ENCODE assay signal across 15 cellular contexts in genomic region chr3:31859245-31859644, GRCh38.
DNase-seq lines count a peak whose midpoint lies in the region; ATAC-seq and TF ChIP-seq lines count a peak whose summit lies in the region.
"Had no signal": no experiment of that assay in that cellular context is flagged by ENCODE, and none has a peak within 500 bp of the region (broad histone marks: within the 10 kb centered on the region; RNA-seq: fewer than 3 reads in every experiment).

No MANE protein-coding gene starts in this region.

- no peaks in the 10 kb centered on the region for H3K27me3 Mint-ChIP-seq in activated naive CD8-positive, alpha-beta T cell treated with anti-CD3 and anti-CD28 coated beads for 36 hours

- POLR2A ChIA-PET in OCI-LY7 (lab: Charles Lee): interaction anchor here (0.6 to 1.5 kb wide), 3 partner anchors 15 to 162 kb away, joined by 3 to 4 read pairs (median 4); no protein-coding TSS in a partner anchor

- H3K9me3 Mint-ChIP-seq in activated naive CD8-positive, alpha-beta T cell treated with anti-CD3 and anti-CD28 coated beads for 36 hours: no peaks in the 10 kb centered on the region
- H3K9me3 Mint-ChIP-seq: CD8-positive, alpha-beta memory T cell; H9 had no signal

- TF ChIP-seq CTCF in OCI-LY7 (conservative IDR thresholded peaks at IDR 0.05; ENCODE audit: low read length): no peak

- no peak overlapping the region for H3K56ac ChIP-seq in mesendoderm (ENCODE audit: low read length)

- H3K18ac ChIP-seq in mesendoderm (ENCODE audit: low read length): no peak overlapping the region

- H3K4me2 ChIP-seq in Karpas-422 (ENCODE audit: low read depth, low read length, poor library complexity, severe bottlenecking): peak overlapping the region; percentile 48
- peak overlapping the region; percentile 55 for H3K4me2 ChIP-seq in OCI-LY7 (ENCODE audit: low read length)
- no peak overlapping the region for H3K4me2 ChIP-seq in mesendoderm (ENCODE audit: low read length)

- H3K4me1 Mint-ChIP-seq in activated naive CD8-positive, alpha-beta T cell treated with anti-CD3 and anti-CD28 coated beads for 36 hours: no peaks in the 10 kb centered on the region
- H3K4me1 Mint-ChIP-seq: CD4-positive, CD25-positive, alpha-beta regulatory T cell; CD8-positive, alpha-beta memory T cell had no signal

- no peak overlapping the region for H2BK5ac ChIP-seq in mesendoderm (ENCODE audit: low read length)

- H4K5ac ChIP-seq in mesendoderm (ENCODE audit: low read length): no peak overlapping the region

- H3K27me3 ChIP-seq in Karpas-422 (ENCODE audit: low read length) (no peaks in the 10 kb centered on the region), mesendoderm (ENCODE audit: insufficient read depth, low read length, poor library complexity) (no peaks in the 10 kb centered on the region)
- H3K27me3 ChIP-seq: BE2C had no signal

- no TSS peak for BruUV-seq in OCI-LY7 (replicated peaks; lab: Mats Ljungman, UMichigan)

- no peak overlapping the region for H3K23ac ChIP-seq in mesendoderm (ENCODE audit: low read length)

- H3K4me3 ChIP-seq in Karpas-422 (ENCODE audit: low read length): no peak overlapping the region
- no peak overlapping the region for H3K4me3 ChIP-seq in OCI-LY7 (ENCODE audit: low read depth, low read length, poor library complexity, severe bottlenecking)
- no peak overlapping the region for H3K4me3 ChIP-seq in mesendoderm (ENCODE audit: low read length)

- H3K9ac ChIP-seq in Karpas-422 (ENCODE audit: low read length) (no peak overlapping the region), mesendoderm (ENCODE audit: low read length) (no peak overlapping the region)

- no peak overlapping the region for H2BK15ac ChIP-seq in mesendoderm (replicated peaks; ENCODE audit: low read depth)

- intact Hi-C loops in OCI-LY7 (cut with micrococcal nuclease; ENCODE audit: unreplicated experiment): loop anchor here (2.0 to 5.0 kb wide), 3 partner anchors 94 to 168 kb away; partner anchors contain the start of genes OSBPL10 and ZNF860
- intact Hi-C loops in left colon (cut with DNase I, micrococcal nuclease): no loop called here

- H3K4me3 Mint-ChIP-seq in activated naive CD8-positive, alpha-beta T cell treated with anti-CD3 and anti-CD28 coated beads for 36 hours: no peak overlapping the region
- H3K4me3 Mint-ChIP-seq: CD4-positive, CD25-positive, alpha-beta regulatory T cell; CD8-positive, alpha-beta memory T cell; H9 had no signal

- H3K79me2 ChIP-seq in Karpas-422 (ENCODE audit: low read length) (peaks cover 95% of the 10 kb centered on the region), OCI-LY7 (ENCODE audit: insufficient read depth, low read depth, low read length) (peaks cover 98% of the 10 kb centered on the region), mesendoderm (ENCODE audit: control insufficient read depth, insufficient read depth, low read length) (no peaks in the 10 kb centered on the region)

- no peak overlapping the region for H2BK120ac ChIP-seq in mesendoderm (ENCODE audit: low read depth, low read length)

- ATAC-seq in left colon: peak; percentile 60

- H3K9me3 ChIP-seq in Karpas-422 (ENCODE audit: low read length) (no peaks in the 10 kb centered on the region), OCI-LY7 (ENCODE audit: low read length) (no peaks in the 10 kb centered on the region)
- H3K9me3 ChIP-seq: BE2C had no signal

- DNase-seq in Karpas-422 (no peak), OCI-LY7 (ENCODE audit: low spot score) (no peak), left colon (no peak), mesendoderm (no peak), kidney tubule cell (ENCODE audit: low spot score) (no peak)
- no peak for DNase-seq in activated naive CD8-positive, alpha-beta T cell treated with anti-CD3 and anti-CD28 coated beads for 36 hours
- no peak for DNase-seq in activated CD8-positive, alpha-beta memory T cell treated with anti-CD3 and anti-CD28 coated beads for 24 hours
- DNase-seq: BE2C; C1 segment of cervical spinal cord; CD4-positive, CD25-positive, alpha-beta regulatory T cell; CD8-positive, alpha-beta memory T cell; COR-L47; DMS 273 treated with DMSO at 0.1 percent for 48 hours; H9 had no signal

- no CpG with 5 or more reads among the region's 6 CpGs for WGBS in mesendoderm (ENCODE audit: extremely low coverage, insufficient coverage, low lambda C conversion rate)

- no peak overlapping the region for H2AFZ ChIP-seq in Karpas-422 (ENCODE audit: low read length)
- no peak overlapping the region for H2AFZ ChIP-seq in OCI-LY7 (ENCODE audit: low read length)

- no peak overlapping the region for H2AK5ac ChIP-seq in mesendoderm (ENCODE audit: low read length)

- H3K9me2 ChIP-seq in Karpas-422 (replicated peaks; ENCODE audit: insufficient read depth, low read length): no peaks in the 10 kb centered on the region
- no peaks in the 10 kb centered on the region for H3K9me2 ChIP-seq in OCI-LY7 (ENCODE audit: insufficient read depth, low read length)

- peak overlapping the region; percentile 73 for H3K27ac ChIP-seq in Karpas-422 (ENCODE audit: low read length)
- H3K27ac ChIP-seq in OCI-LY7 (ENCODE audit: low read depth, low read length, poor library complexity, severe bottlenecking): peak overlapping the region; percentile 53
- H3K27ac ChIP-seq in mesendoderm (ENCODE audit: low read depth, low read length): no peak overlapping the region
- H3K27ac ChIP-seq: HL-60 had no signal

- peaks cover 1% of the 10 kb centered on the region for H3K79me1 ChIP-seq in mesendoderm (ENCODE audit: low read length)

- H3K4me1 ChIP-seq in Karpas-422 (ENCODE audit: low read length) (peaks cover 95% of the 10 kb centered on the region), OCI-LY7 (ENCODE audit: insufficient read depth, low read length, poor library complexity, severe bottlenecking) (peaks cover 87% of the 10 kb centered on the region), mesendoderm (ENCODE audit: control insufficient read depth, low read depth, low read length) (no peaks in the 10 kb centered on the region)
- H3K4me1 ChIP-seq: BE2C had no signal

- H4K20me1 ChIP-seq in Karpas-422 (ENCODE audit: insufficient read depth, low read depth, low read length): no peaks in the 10 kb centered on the region
- H4K20me1 ChIP-seq in OCI-LY7 (ENCODE audit: insufficient read depth, low read length): no peaks in the 10 kb centered on the region

- H3K36me3 ChIP-seq in Karpas-422 (ENCODE audit: insufficient read depth, low read length): peaks cover 23% of the 10 kb centered on the region; the same call in 1 of the 2 replicates
- H3K36me3 ChIP-seq in OCI-LY7 (ENCODE audit: insufficient read depth, low read length): peaks cover 79% of the 10 kb centered on the region
- H3K36me3 ChIP-seq in mesendoderm (ENCODE audit: control insufficient read depth, insufficient read depth, low read length): no peaks in the 10 kb centered on the region
- H3K36me3 ChIP-seq: BE2C had no signal

- CTCF ChIA-PET in OCI-LY7 (lab: Charles Lee; ENCODE audit: unreplicated experiment): no interaction called here

- H3K4ac ChIP-seq in mesendoderm (ENCODE audit: low read depth, low read length): no peak overlapping the region

- H3K27ac Mint-ChIP-seq in activated naive CD8-positive, alpha-beta T cell treated with anti-CD3 and anti-CD28 coated beads for 36 hours: no peak overlapping the region
- H3K27ac Mint-ChIP-seq: CD4-positive, CD25-positive, alpha-beta regulatory T cell; CD8-positive, alpha-beta memory T cell; H9 had no signal

- H3K36me3 Mint-ChIP-seq in activated naive CD8-positive, alpha-beta T cell treated with anti-CD3 and anti-CD28 coated beads for 36 hours: no peaks in the 10 kb centered on the region
- H3K36me3 Mint-ChIP-seq: CD4-positive, CD25-positive, alpha-beta regulatory T cell; CD8-positive, alpha-beta memory T cell had no signal

- no peak overlapping the region for H4K8ac ChIP-seq in mesendoderm (ENCODE audit: low read depth, low read length)
